25 cellular contexts compared by ENCODE assay signal in genomic region chr11:119288219-119288618, GRCh38. TPM values are rescaled to one million over a fixed set of nuclear protein-coding genes. Genes with fewer than 3 reads are reported as not detected.
"Had no signal": no experiment of that assay in that cellular context is flagged by ENCODE, and none has a peak within 500 bp of the region (broad histone marks: within the 10 kb centered on the region; RNA-seq: fewer than 3 reads in every experiment).

No MANE protein-coding gene starts in this region.

- H3K9ac ChIP-seq: KMS-11, SK-N-SH had no signal

- DNase-seq: Kasumi-1, MM.1S, NCI-H1092 treated with DMSO at 0.1 percent for 48 hours, NCI-H1436, NCI-H187, NCI-H2029, NCI-H2081 treated with DMSO at 0.1 percent for 48 hours, NCI-H2171, NCI-H226, NCI-H446, NCI-H510A, NCI-H524 treated with DMSO at 0.1 percent for 48 hours, NCI-H69, NCI-H774, PC-3, Peyer's patch, SHP77, SK-N-SH had no signal

- H3K27ac ChIP-seq: HL-60, KMS-11, Peyer's patch had no signal

- H3K27ac Mint-ChIP-seq: IgD-negative memory B cell had no signal

- H3K27me3 Mint-ChIP-seq: IgD-negative memory B cell had no signal

- ATAC-seq: K562, PC-3 had no signal

- H3K36me3 Mint-ChIP-seq: IgD-negative memory B cell had no signal

- H3K9me3 ChIP-seq: Peyer's patch had no signal

- H3K4me3 ChIP-seq: K562, Peyer's patch had no signal

- H3K4me2 ChIP-seq: KMS-11, SK-N-SH had no signal

- H3K4me3 Mint-ChIP-seq: IgD-negative memory B cell had no signal

- H3K9me3 Mint-ChIP-seq: IgD-negative memory B cell had no signal

- H3K27me3 ChIP-seq: Peyer's patch had no signal

- H3K4me1 ChIP-seq: Peyer's patch had no signal

RNA-seq across cellular contexts. Expression of gene C1QTNF5, which starts 52.5 kb away (rescaled TPM):
- total RNA-seq: OCI-LY7, SK-MEL-5 had no signal
- polyA plus RNA-seq: IgD-negative memory B cell had no signal

RNA-seq across cellular contexts. Expression of gene MFRP, which starts 58.3 kb away (rescaled TPM):
- total RNA-seq: K562, M059J, OCI-LY7, PC-3, Peyer's patch, SK-MEL-5 had no signal
- polyA plus RNA-seq: IgD-negative memory B cell, K562, SK-N-SH had no signal
